21 cellular contexts compared by ENCODE assay signal in genomic region chr6:132005177-132005576, GRCh38. TPM values are rescaled to one million over a fixed set of nuclear protein-coding genes. Genes with fewer than 3 reads are reported as not detected.
DNase-seq lines count a peak whose midpoint lies in the region; ATAC-seq, FAIRE-seq and TF ChIP-seq lines count a peak whose summit lies in the region.
"Had no signal": no experiment of that assay in that cellular context is flagged by ENCODE, and none has a peak within 500 bp of the region (broad histone marks: within the 10 kb centered on the region; RNA-seq: fewer than 3 reads in every experiment).

No MANE protein-coding gene starts in this region.

- peak; percentile 32 for DNase-seq in CD1c-positive myeloid dendritic cell (ENCODE audit: extremely low spot score)
- DNase-seq in NOMO-1 (lab: John Stamatoyannopoulos, UW; ENCODE audit: unreplicated experiment in 2 of 2): peak; percentile 47 to 88
- no peak for DNase-seq in astrocyte (ENCODE audit: low read depth)
- DNase-seq in activated T-cell treated with anti-CD3 and anti-CD28 coated beads for 4 hours: no peak
- no peak for DNase-seq in NCI-H2227 treated with DMSO at 0.1 percent for 48 hours (lab: John Stamatoyannopoulos, UW)
- no peak for DNase-seq in lower leg skin (ENCODE audit: low spot score in 2 of 2)
- DNase-seq: activated CD4-positive, CD25-positive, alpha-beta regulatory T cell treated with anti-CD3 and anti-CD28 coated beads, Interleukin-2, amount 50 U/mL, for 72 hours; activated naive CD4-positive, alpha-beta T cell treated with anti-CD3 and anti-CD28 coated beads, Interleukin-2, amount 10 ng/mL, durations not matched to agents 7 days and 5 days; activated T-cell treated with anti-CD3 and anti-CD28 coated beads, Interleukin-2, amount 50 U/mL, for 4 hours; aorta; C1 segment of cervical spinal cord; central memory CD4-positive, alpha-beta T cell; effector CD8-positive, alpha-beta T cell; stimulated activated CD4-positive, alpha-beta T cell treated with anti-CD3 and anti-CD28 coated beads, Interleukin-12 subunit alpha, Interleukin-12 subunit beta, amount 100 ng/mL, for 4 hours; substantia nigra; uterus had no signal

- no peaks in the 10 kb centered on the region for H3K27me3 Mint-ChIP-seq in astrocyte (ENCODE audit: low read depth, unreplicated experiment)
- H3K27me3 Mint-ChIP-seq: activated naive CD4-positive, alpha-beta T cell treated with anti-CD3 and anti-CD28 coated beads, Interleukin-2, amount 10 ng/mL, durations not matched to agents 7 days and 5 days had no signal

- no peak for TF ChIP-seq POLR2A in lower leg skin (IDR thresholded peaks at IDR 0.05)

- no peaks in the 10 kb centered on the region for H3K79me2 ChIP-seq in astrocyte (ENCODE audit: insufficient read depth, low read length)

- peaks cover 13% of the 10 kb centered on the region for H3K9me3 Mint-ChIP-seq in astrocyte (ENCODE audit: unreplicated experiment)

- H3K36me3 Mint-ChIP-seq in astrocyte (ENCODE audit: low read depth, unreplicated experiment): peaks cover 7% of the 10 kb centered on the region
- H3K36me3 Mint-ChIP-seq: activated naive CD4-positive, alpha-beta T cell treated with anti-CD3 and anti-CD28 coated beads, Interleukin-2, amount 10 ng/mL, durations not matched to agents 7 days and 5 days had no signal

- H3K27ac ChIP-seq in astrocyte (ENCODE audit: low read depth, low read length) (no peak overlapping the region), mucosa of rectum (ENCODE audit: low read depth in 2 of 2, low read length in 2 of 2) (peak overlapping the region; percentile 61 to 75)
- H3K27ac ChIP-seq: A549 had no signal

- H3K9me3 ChIP-seq in astrocyte (ENCODE audit: insufficient read depth, low read depth, low read length) (no peaks in the 10 kb centered on the region), mucosa of rectum (ENCODE audit: control insufficient read depth in 2 of 2, low read length in 2 of 2) (peaks cover 5 to 7% of the 10 kb centered on the region in 2 donors)
- H3K9me3 ChIP-seq: uterus had no signal

- no peaks in the 10 kb centered on the region for H3K27me3 ChIP-seq in astrocyte (ENCODE audit: insufficient read depth, low read length)
- no peaks in the 10 kb centered on the region for H3K27me3 ChIP-seq in mucosa of rectum (ENCODE audit: control insufficient read depth in 2 of 2, insufficient read depth in 2 of 2, low read length in 2 of 2)
- H3K27me3 ChIP-seq: uterus had no signal

- H2AFZ ChIP-seq in astrocyte (ENCODE audit: low read depth, low read length): no peak overlapping the region

- no peak overlapping the region for H3K4me2 ChIP-seq in astrocyte (ENCODE audit: low read length)
- H3K4me2 ChIP-seq: A549 had no signal

- no peaks in the 10 kb centered on the region for H4K20me1 ChIP-seq in astrocyte (ENCODE audit: insufficient read depth, low read length)

- peak overlapping the region; percentile 36 for H3K27ac Mint-ChIP-seq in astrocyte (ENCODE audit: unreplicated experiment)
- H3K27ac Mint-ChIP-seq: activated naive CD4-positive, alpha-beta T cell treated with anti-CD3 and anti-CD28 coated beads, Interleukin-2, amount 10 ng/mL, durations not matched to agents 7 days and 5 days had no signal

- FAIRE-seq in astrocyte (lab: Jason Lieb, UNC): no peak
- FAIRE-seq: A549 had no signal

- peaks cover 5% of the 10 kb centered on the region for H3K4me1 Mint-ChIP-seq in astrocyte (ENCODE audit: low read depth, unreplicated experiment)
- H3K4me1 Mint-ChIP-seq: activated naive CD4-positive, alpha-beta T cell treated with anti-CD3 and anti-CD28 coated beads, Interleukin-2, amount 10 ng/mL, durations not matched to agents 7 days and 5 days had no signal

- H3K4me3 ChIP-seq in astrocyte (ENCODE audit: insufficient read depth, low read depth, low read length) (no peak overlapping the region), mucosa of rectum (ENCODE audit: low read length in 2 of 2) (peak overlapping the region; percentile 20 to 37), lower leg skin (ENCODE audit: low read depth, poor library complexity, severe bottlenecking) (no peak overlapping the region)
- H3K4me3 ChIP-seq: A549, uterus had no signal

- intact Hi-C loops in lower leg skin (cut with DNase I; ENCODE audit: low total_unique reads): no loop called here

- ATAC-seq in GM21723 (IDR thresholded peaks at IDR 0.05; ENCODE audit: unreplicated experiment): no peak
- ATAC-seq: A549; activated T-cell treated with anti-CD3 and anti-CD28 coated beads, Interleukin-2, amount 50 U/mL, for 4 hours; left lobe of liver; Panc1 had no signal

- no peak overlapping the region for H3K9ac ChIP-seq in astrocyte (ENCODE audit: low read length)
- no peak overlapping the region for H3K9ac ChIP-seq in mucosa of rectum (ENCODE audit: low read depth in 1 of 2, low read length in 2 of 2)

- no peak overlapping the region for H3K4me3 Mint-ChIP-seq in astrocyte (ENCODE audit: unreplicated experiment)
- H3K4me3 Mint-ChIP-seq: activated naive CD4-positive, alpha-beta T cell treated with anti-CD3 and anti-CD28 coated beads, Interleukin-2, amount 10 ng/mL, durations not matched to agents 7 days and 5 days; activated T-cell treated with anti-CD3 and anti-CD28 coated beads, Interleukin-2, amount 50 U/mL, for 4 hours had no signal

- no peak for TF ChIP-seq CTCF in astrocyte (IDR thresholded peaks at IDR 0.05; ENCODE audit: insufficient read depth, low read depth, low read length)
- no peak for TF ChIP-seq CTCF in lower leg skin (IDR thresholded peaks at IDR 0.05)

- WGBS in lower leg skin, 2 donors: 89 to 90% methylated on average over 2 of the region's 2 CpGs

- H3K4me1 ChIP-seq in astrocyte (ENCODE audit: insufficient read depth, low read length): no peaks in the 10 kb centered on the region
- peaks cover 0 to 10% of the 10 kb centered on the region in 2 donors for H3K4me1 ChIP-seq in mucosa of rectum (ENCODE audit: control insufficient read depth in 2 of 2, insufficient read depth in 2 of 2, low read length in 2 of 2)
- H3K4me1 ChIP-seq: A549, uterus had no signal

- H3K36me3 ChIP-seq in astrocyte (ENCODE audit: insufficient read depth, low read length) (no peaks in the 10 kb centered on the region), mucosa of rectum (ENCODE audit: control insufficient read depth in 2 of 2, insufficient read depth in 2 of 2, low read length in 2 of 2) (no peaks in the 10 kb centered on the region)
- H3K36me3 ChIP-seq: uterus had no signal

RNA-seq across cellular contexts. Expression of gene CCN2, which starts 54.0 kb away (rescaled TPM):
- total RNA-seq in astrocyte: 1,138 and 1,253 TPM in 2 replicates
- total RNA-seq in lower leg skin: 100 to 1,000 TPM in 2 of 4 donors, 10 to 100 TPM in 2; 52.8 to 146 (median 92.4) TPM

Comparison
In these comparisons a context has a peak if more than half of its experiments do, and no peak if none do; other contexts are left out.
1. DNase-seq: peak in CD1c-positive myeloid dendritic cell (single experiment) and NOMO-1 (2 of 2); none in astrocyte (single experiment), activated T-cell treated with anti-CD3 and anti-CD28 coated beads for 4 hours (single experiment), NCI-H2227 treated with DMSO at 0.1 percent for 48 hours (single experiment) and lower leg skin (0 of 2).
2. H3K4me3 ChIP-seq: peak in mucosa of rectum (2 of 2); none in astrocyte (single experiment) and lower leg skin (single experiment).